ENCODE assay signal across 23 cellular contexts in the genomic region with DNA sequence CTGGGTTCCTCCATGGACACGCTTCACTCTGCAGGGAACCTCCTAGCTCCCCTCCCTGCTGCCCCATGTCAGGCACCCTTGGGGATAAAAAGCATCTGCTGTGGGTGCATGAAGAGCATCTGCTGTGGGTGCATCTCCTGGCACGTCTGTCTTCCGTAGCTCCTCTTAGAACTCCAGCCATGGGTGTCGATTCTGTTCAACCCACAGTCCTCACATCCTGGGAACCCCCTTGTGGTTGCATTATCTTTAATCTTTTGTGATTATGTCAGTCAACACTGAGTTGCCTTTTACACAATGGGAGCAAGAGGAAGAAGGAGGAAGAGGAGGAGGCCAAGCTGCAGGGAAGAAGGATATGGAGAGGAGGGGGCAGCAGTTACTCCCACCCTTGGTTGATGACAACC. TPM values are rescaled to one million over a fixed set of nuclear protein-coding genes. Genes with fewer than 3 reads are reported as not detected.
DNase-seq lines count a peak whose midpoint lies in the region; ATAC-seq, FAIRE-seq and TF ChIP-seq lines count a peak whose summit lies in the region.
"Had no signal": no experiment of that assay in that cellular context is flagged by ENCODE, and none has a peak within 500 bp of the region (broad histone marks: within the 10 kb centered on the region; RNA-seq: fewer than 3 reads in every experiment).

No MANE protein-coding gene starts in this region.

- H3K4me1 ChIP-seq in CD8-positive, alpha-beta T cell (ENCODE audit: insufficient read depth, low read length): peaks cover 37% of the 10 kb centered on the region
- peaks cover 24% of the 10 kb centered on the region for H3K4me1 ChIP-seq in neural progenitor cell
- H3K4me1 ChIP-seq: BE2C, esophagus squamous epithelium, sigmoid colon had no signal

- no peaks in the 10 kb centered on the region for H3K36me3 Mint-ChIP-seq in CD8-positive, alpha-beta T cell
- H3K36me3 Mint-ChIP-seq in activated B cell treated with CpG ODN at 0.5 μM for 24 hours (ENCODE audit: low read depth) (peaks cover under 1% of the 10 kb centered on the region), neural progenitor cell (peaks cover 5% of the 10 kb centered on the region)

- peak; percentile 43 for ATAC-seq in CD8-positive, alpha-beta T cell
- ATAC-seq in activated B cell treated with CpG ODN at 0.5 μM for 24 hours (ENCODE audit: low read depth): peak; percentile 23
- no peak for ATAC-seq in HG02610 (IDR thresholded peaks at IDR 0.05; ENCODE audit: unreplicated experiment)
- ATAC-seq in GM18519 (IDR thresholded peaks at IDR 0.05; ENCODE audit: low FRiP score, unreplicated experiment): no peak
- ATAC-seq: mucosa of descending colon had no signal

- peaks cover 13% of the 10 kb centered on the region for H3F3A ChIP-seq in neural progenitor cell (ENCODE audit: low read depth)

- H3K4me3 ChIP-seq in CD8-positive, alpha-beta T cell (ENCODE audit: low read depth, low read length): no peak overlapping the region
- no peak overlapping the region for H3K4me3 ChIP-seq in neural progenitor cell
- H3K4me3 ChIP-seq: esophagus squamous epithelium, left ventricle myocardium inferior, MG63, mucosa of descending colon, sigmoid colon had no signal

- no peaks in the 10 kb centered on the region for H3K9me3 Mint-ChIP-seq in CD8-positive, alpha-beta T cell
- H3K9me3 Mint-ChIP-seq in activated B cell treated with CpG ODN at 0.5 μM for 24 hours: no peaks in the 10 kb centered on the region
- peaks cover 6% of the 10 kb centered on the region for H3K9me3 Mint-ChIP-seq in neural progenitor cell

- H3K27ac Mint-ChIP-seq in CD8-positive, alpha-beta T cell: peak overlapping the region; percentile 34
- H3K27ac Mint-ChIP-seq in activated B cell treated with CpG ODN at 0.5 μM for 24 hours (peak overlapping the region; percentile 89), neural progenitor cell (no peak overlapping the region)

- POLR2A ChIA-PET in CD8-positive, alpha-beta T cell (lab: Charles Lee): interaction anchor here (1.0 kb wide), 1 partner anchor 21 kb away, joined by 3 read pairs; no protein-coding TSS in a partner anchor
- POLR2A ChIA-PET in activated B cell treated with CpG ODN at 0.5 μM for 24 hours (lab: Charles Lee): interaction anchor here (1.0 to 3.4 kb wide), 16 partner anchors 9 to 148 kb away, joined by 3 to 84 read pairs (median 6); partner anchors contain the start of genes CCR6 and RNASET2

- intact Hi-C loops in CD8-positive, alpha-beta T cell (cut with DNase I, micrococcal nuclease): no loop called here
- intact Hi-C loops in activated B cell treated with CpG ODN at 0.5 μM for 24 hours (cut with micrococcal nuclease): no loop called here

- no peaks in the 10 kb centered on the region for H3K27me3 Mint-ChIP-seq in CD8-positive, alpha-beta T cell (ENCODE audit: low read depth)
- H3K27me3 Mint-ChIP-seq in activated B cell treated with CpG ODN at 0.5 μM for 24 hours: no peaks in the 10 kb centered on the region
- H3K27me3 Mint-ChIP-seq in neural progenitor cell (ENCODE audit: insufficient read depth, low read depth): peaks cover 9% of the 10 kb centered on the region

- no peaks in the 10 kb centered on the region for H3K79me2 ChIP-seq in neural progenitor cell (ENCODE audit: low read depth)

- H3K9me3 ChIP-seq in CD8-positive, alpha-beta T cell (ENCODE audit: low read length): no peaks in the 10 kb centered on the region
- H3K9me3 ChIP-seq in neural progenitor cell (ENCODE audit: low read depth): no peaks in the 10 kb centered on the region
- H3K9me3 ChIP-seq: BE2C, esophagus squamous epithelium, left ventricle myocardium inferior, MG63, mucosa of descending colon, sigmoid colon had no signal

- H3K27me3 ChIP-seq in CD8-positive, alpha-beta T cell (ENCODE audit: insufficient read depth, low read length): no peaks in the 10 kb centered on the region
- H3K27me3 ChIP-seq in neural progenitor cell: no peaks in the 10 kb centered on the region
- H3K27me3 ChIP-seq: BE2C, esophagus squamous epithelium, MG63, sigmoid colon had no signal

- H3K4me1 Mint-ChIP-seq in CD8-positive, alpha-beta T cell (ENCODE audit: low read depth): peaks cover 36% of the 10 kb centered on the region
- H3K4me1 Mint-ChIP-seq in activated B cell treated with CpG ODN at 0.5 μM for 24 hours (peaks cover 100% of the 10 kb centered on the region), neural progenitor cell (peaks cover 18% of the 10 kb centered on the region)

- no peak for TF ChIP-seq CTCF in CD8-positive, alpha-beta T cell (IDR thresholded peaks at IDR 0.05)
- no peak for TF ChIP-seq CTCF in activated B cell treated with CpG ODN at 0.5 μM for 24 hours (IDR thresholded peaks at IDR 0.05)
- TF ChIP-seq CTCF in neural progenitor cell (IDR thresholded peaks at IDR 0.05): no peak
- TF ChIP-seq CTCF in GM13976 (IDR thresholded peaks at IDR 0.05; ENCODE audit: borderline replicate concordance, control extremely low read depth, extremely low read depth, insufficient read depth, missing control alignments): no peak

- in situ Hi-C loops in GM13976 (cut with MboI; ENCODE audit: low sequenced_read_pairs, unreplicated experiment): no loop called here

- no peaks in the 10 kb centered on the region for H4K20me1 ChIP-seq in neural progenitor cell (ENCODE audit: low read depth)

- TF ChIP-seq POLR2A in GM12892 (IDR thresholded peaks at IDR 0.05; ENCODE audit: low read depth, low read length): no peak

- peak in 2 of 7 experiments; percentile 27 to 42 for DNase-seq in CD8-positive, alpha-beta T cell
- DNase-seq in GM12892 (ENCODE audit: insufficient read length) (no peak), activated B cell treated with CpG ODN at 0.5 μM for 24 hours (peak; percentile 47), neural progenitor cell (ENCODE audit: low spot score) (no peak), GM13976 (ENCODE audit: low spot score) (no peak)
- DNase-seq: amniotic stem cell; BE2C; caudate nucleus; DMS153; effector CD4-positive, alpha-beta T cell; esophagus squamous epithelium; HCEC 1CT; left ventricle myocardium inferior; MG63; mucosa of descending colon; NCI-H187; sigmoid colon; stimulated activated CD4-positive, alpha-beta T cell treated with anti-CD3 and anti-CD28 coated beads, Interleukin-1b, Interleukin-23, amount 100 ng/mL, for 48 hours; substantia nigra had no signal

- no peak overlapping the region for H3K27ac ChIP-seq in CD8-positive, alpha-beta T cell (ENCODE audit: low read depth, low read length)
- no peak overlapping the region for H3K27ac ChIP-seq in neural progenitor cell
- H3K27ac ChIP-seq: esophagus squamous epithelium, left ventricle myocardium inferior, sigmoid colon had no signal

- H3K4me3 Mint-ChIP-seq in CD8-positive, alpha-beta T cell: no peak overlapping the region
- H3K4me3 Mint-ChIP-seq in activated B cell treated with CpG ODN at 0.5 μM for 24 hours (peak overlapping the region; percentile 56), neural progenitor cell (no peak overlapping the region)

- H3K4me2 ChIP-seq in neural progenitor cell: peak overlapping the region; percentile 18

- H3K36me3 ChIP-seq in CD8-positive, alpha-beta T cell (ENCODE audit: insufficient read depth, low read length): no peaks in the 10 kb centered on the region
- no peaks in the 10 kb centered on the region for H3K36me3 ChIP-seq in neural progenitor cell
- H3K36me3 ChIP-seq: BE2C, esophagus squamous epithelium, left ventricle myocardium inferior, MG63, sigmoid colon had no signal

- CTCF ChIA-PET in CD8-positive, alpha-beta T cell (lab: Charles Lee): interaction anchor here (1.6 kb wide), 1 partner anchor 10 kb away, joined by 3 read pairs; no protein-coding TSS in a partner anchor
- CTCF ChIA-PET in activated B cell treated with CpG ODN at 0.5 μM for 24 hours (lab: Charles Lee): interaction anchor here (1.0 to 11.5 kb wide), 3 partner anchors 14 to 42 kb away, joined by 4 to 145 read pairs (median 12); no protein-coding TSS in a partner anchor

- H3K9ac ChIP-seq in neural progenitor cell: no peak overlapping the region

- no peak overlapping the region for H2AFZ ChIP-seq in neural progenitor cell (replicated peaks)

- peak; percentile 86 for FAIRE-seq in GM12892 (lab: Jason Lieb, UNC)

RNA-seq across cellular contexts. Expression of gene CCR6, which starts 24.1 kb away (rescaled TPM):
- total RNA-seq in CD8-positive, alpha-beta T cell: 10 to 100 TPM in 1 of 2 experiments, 1 to 10 TPM in 1; 7.6 to 10.3 TPM
- 3.4 TPM for polyA plus RNA-seq in GM12892 (2012; ENCODE audit: missing spikeins)
- total RNA-seq in activated B cell treated with CpG ODN at 0.5 μM for 24 hours (26.2 and 28.9 TPM in 2 replicates), neural progenitor cell (ENCODE audit: low replicate concordance) (not detected in 2 replicates)
- total RNA-seq: left ventricle myocardium inferior, NCI-H460, sigmoid colon had no signal

RNA-seq across cellular contexts. Expression of gene GPR31, which starts 59.0 kb away (rescaled TPM):
- not detected for total RNA-seq in CD8-positive, alpha-beta T cell
- polyA plus RNA-seq in GM12892 (2012; ENCODE audit: missing spikeins): not detected
- total RNA-seq in activated B cell treated with CpG ODN at 0.5 μM for 24 hours (not detected in 2 replicates), neural progenitor cell (ENCODE audit: low replicate concordance) (not detected in 2 replicates)
- total RNA-seq: esophagus squamous epithelium, left ventricle myocardium inferior, mucosa of descending colon, NCI-H460, omental fat pad, sigmoid colon had no signal

Comparison
In these comparisons a context has a peak if more than half of its experiments do, and no peak if none do; other contexts are left out.
1. ATAC-seq: peak in CD8-positive, alpha-beta T cell (single experiment) and activated B cell treated with CpG ODN at 0.5 μM for 24 hours (single experiment); none in HG02610 (single experiment) and GM18519 (single experiment).